In the genomic region with DNA sequence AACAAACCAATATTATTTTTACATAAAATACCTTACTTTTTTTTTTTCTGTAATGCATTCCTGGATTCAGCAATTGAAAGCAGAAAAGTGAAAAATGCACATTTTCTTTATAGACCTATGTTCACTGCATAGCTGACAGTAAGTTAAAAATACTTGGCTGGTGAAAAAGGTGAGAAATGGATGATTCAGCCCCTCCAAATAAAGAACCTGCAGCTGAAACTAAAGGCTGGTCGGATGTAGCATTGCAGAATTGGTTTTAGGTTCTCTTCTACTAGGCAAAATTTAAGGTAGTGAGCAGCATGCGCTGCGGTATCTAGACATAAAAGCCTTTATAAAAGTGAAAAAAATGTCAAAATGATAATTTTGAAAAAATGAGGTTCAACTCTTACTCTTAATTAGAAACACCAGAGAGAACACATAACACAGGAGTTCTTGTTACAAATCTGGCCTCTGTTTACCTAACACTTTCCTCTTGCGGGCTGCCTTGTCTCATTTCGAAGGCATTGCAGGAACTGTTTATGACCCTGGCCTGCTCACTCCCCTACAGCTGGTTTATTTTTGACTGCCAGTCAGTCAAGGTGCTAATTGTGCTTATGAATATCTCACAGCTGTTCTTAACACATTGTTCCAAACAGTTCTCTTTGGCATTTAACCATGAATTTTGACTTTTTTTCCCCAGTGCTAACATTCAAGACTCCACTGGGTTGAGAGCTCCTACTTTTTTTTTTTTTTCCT, we compare ENCODE assay signal across 28 cellular contexts.
DNase-seq lines count a peak whose midpoint lies in the region; ATAC-seq, FAIRE-seq and TF ChIP-seq lines count a peak whose summit lies in the region.
"Had no signal": no experiment of that assay in that cellular context is flagged by ENCODE, and none has a peak within 500 bp of the region (broad histone marks: within the 10 kb centered on the region; RNA-seq: fewer than 3 reads in every experiment).

No MANE protein-coding gene starts in this region.

- no peaks in the 10 kb centered on the region for H3K4me1 ChIP-seq in K562 (replicated peaks in 1 of 2; ENCODE audit: control insufficient read depth in 2 of 2, insufficient read depth in 2 of 2, low read length in 2 of 2)

- H3K27me3 ChIP-seq in K562 (ENCODE audit: control insufficient read depth in 2 of 2, insufficient read depth in 2 of 2, low read length in 2 of 2), result no peaks in the 10 kb centered on the region
- H3K27me3 ChIP-seq: upper lobe of left lung had no signal

- no peak for TF ChIP-seq RAD21 in K562 (CRISPR knock-in tag; conservative IDR thresholded peaks at IDR 0.05 in 1 of 2, IDR thresholded peaks at IDR 0.05 in 1 of 2)

- WGBS in K562 (ENCODE audit: insufficient coverage, low coverage, missing lambda C conversion rate), result 41% methylated on average over 5 of the region's 5 CpGs

- H3K27ac ChIP-seq in K562 (ENCODE audit: extremely low read depth, low read depth, low read length), result no peak overlapping the region
- H3K27ac ChIP-seq: RWPE1, upper lobe of left lung had no signal

- no peaks in the 10 kb centered on the region for H3K9me1 ChIP-seq in K562 (ENCODE audit: control insufficient read depth, insufficient read depth, low read length)

- CTCF ChIA-PET in K562 (lab: Yijun Ruan, JAX; ENCODE audit: low intra/inter-chr PET ratio), result no interaction called here

- peak; percentile 47 for DNase-seq in NK-92 treated with Interleukin-12 subunit alpha and Interleukin-12 subunit beta, amount 100 ng/mL, for 24 hours (lab: John Stamatoyannopoulos, UW)
- DNase-seq in NK-92 (lab: John Stamatoyannopoulos, UW; ENCODE audit: unreplicated experiment) (no peak), K562 (ENCODE audit: extremely low read depth in 1 of 4, low spot score in 3 of 4) (no peak), left kidney (ENCODE audit: low read depth, low spot score) (peak; percentile 62), superior temporal gyrus (ENCODE audit: extremely low spot score) (peak; percentile 66)
- DNase-seq in stimulated activated CD4-positive, alpha-beta T cell treated with anti-CD3 and anti-CD28 coated beads, Interleukin-2, amount 100 ng/mL, for 24 hours, result no peak
- no peak for DNase-seq in stimulated activated CD8-positive, alpha-beta memory T cell treated with anti-CD3 and anti-CD28 coated beads, Interleukin-4, amount 100 ng/mL, for 48 hours
- DNase-seq: 8988T; activated CD4-positive, CD25-positive, alpha-beta regulatory T cell; activated CD8-positive, alpha-beta T cell treated with anti-CD3 and anti-CD28 coated beads for 36 hours; activated naive CD4-positive, alpha-beta T cell treated with anti-CD3 and anti-CD28 coated beads, Interleukin-2, amount 10 ng/mL, durations not matched to agents 7 days and 5 days; activated T-cell treated with anti-CD3 and anti-CD28 coated beads, Interleukin-2, amount 50 U/mL, for 24 hours; AML-193; cerebellar nuclear complex; DMS79 treated with DMSO at 0.1 percent for 48 hours; effector CD8-positive, alpha-beta T cell; mucosa of descending colon; MV-4-11; NCI-H187 treated with DMSO at 0.1 percent for 48 hours; retina; upper lobe of left lung had no signal

- FAIRE-seq in K562 (lab: Jason Lieb, UNC), result peak; percentile 44
- FAIRE-seq: GM12892, GM19239 had no signal

- intact Hi-C loops in K562 (cut with micrococcal nuclease), result no loop called here

- TF ChIP-seq POLR2A in K562 (conservative IDR thresholded peaks at IDR 0.05), result no peak

- no peaks in the 10 kb centered on the region for H4K20me1 ChIP-seq in K562 (replicated peaks; ENCODE audit: control insufficient read depth, insufficient read depth, low read length)

- in situ Hi-C loops in K562 (cut with MboI), result no loop called here

- no peak overlapping the region for H3K4me2 ChIP-seq in K562 (ENCODE audit: insufficient read depth, low read length)
- H3K4me2 ChIP-seq: GM23338 had no signal

- BruUV-seq in K562 (replicated peaks; lab: Mats Ljungman, UMichigan), result no TSS peak

- no peak for TF ChIP-seq EP300 in K562 (IDR thresholded peaks at IDR 0.05; ENCODE audit: low read length)

- no peaks in the 10 kb centered on the region for H3K9me3 ChIP-seq in K562 (replicated peaks; ENCODE audit: control insufficient read depth, insufficient read depth, low read depth, low read length)
- H3K9me3 ChIP-seq: mucosa of descending colon, upper lobe of left lung had no signal

- ATAC-seq in K562, result no peak
- no peak for ATAC-seq in activated CD4-positive, CD25-positive, alpha-beta regulatory T cell treated with anti-CD3 and anti-CD28 coated beads, Interleukin-2, amount 50 U/mL, for 24 hours
- ATAC-seq: activated CD8-positive, alpha-beta T cell treated with anti-CD3 and anti-CD28 coated beads for 36 hours; esophagus mucosa; GM23338; left lobe of liver; mucosa of descending colon had no signal

- H3K36me3 ChIP-seq in K562 (ENCODE audit: control insufficient read depth, insufficient read depth, low read length), result no peaks in the 10 kb centered on the region
- H3K36me3 ChIP-seq: upper lobe of left lung had no signal

- POLR2A ChIA-PET in K562 (lab: Yijun Ruan, JAX), result no interaction called here

- no peaks in the 10 kb centered on the region for H3K79me2 ChIP-seq in K562 (ENCODE audit: control insufficient read depth, insufficient read depth, low read length)

- H2AFZ ChIP-seq in K562 (ENCODE audit: low read depth, low read length), result no peak overlapping the region
- H2AFZ ChIP-seq: GM23338 had no signal

- no peak for TF ChIP-seq CTCF in K562 (IDR thresholded peaks at IDR 0.05 in 2 of 3, conservative IDR thresholded peaks at IDR 0.05 in 1 of 3; ENCODE audit: insufficient read depth in 2 of 3, low read depth in 1 of 3, low read length in 3 of 3)

- no peak overlapping the region for H3K4me3 ChIP-seq in K562
- H3K4me3 ChIP-seq: GM23338, mucosa of descending colon, upper lobe of left lung had no signal

- no peak overlapping the region for H3K9ac ChIP-seq in K562 (ENCODE audit: insufficient read depth in 1 of 2, low read depth in 2 of 2, low read length in 2 of 2)

TF ChIP-seq in K562, 482 proteins besides CTCF, POLR2A, EP300 and RAD21:
- TF ChIP-seq RCOR1 (IDR thresholded peaks at IDR 0.05; ENCODE audit: borderline replicate concordance in 1 of 2, low read depth in 2 of 2, low read length in 2 of 2) (peak in 1 of 2 experiments; percentile 44; a peak in 1 of 4 replicates), CBFA2T3 (IDR thresholded peaks at IDR 0.05) (0 out of 2 replicates have a peak, but pooled peaks have one; percentile 10), PHF21A (IDR thresholded peaks at IDR 0.05; ENCODE audit: borderline replicate concordance, low read depth) (no peak), DACH1 (IDR thresholded peaks at IDR 0.05; ENCODE audit: partially characterized antibody) (peak; percentile 11)

Comparison
In these comparisons a context has a peak if more than half of its experiments do, and no peak if none do; other contexts are left out.
1. DNase-seq: peak in NK-92 treated with Interleukin-12 subunit alpha and Interleukin-12 subunit beta, amount 100 ng/mL, for 24 hours (single experiment), left kidney (single experiment) and superior temporal gyrus (single experiment); none in NK-92 (single experiment), K562 (0 of 4), stimulated activated CD4-positive, alpha-beta T cell treated with anti-CD3 and anti-CD28 coated beads, Interleukin-2, amount 100 ng/mL, for 24 hours (0 of 2) and stimulated activated CD8-positive, alpha-beta memory T cell treated with anti-CD3 and anti-CD28 coated beads, Interleukin-4, amount 100 ng/mL, for 48 hours (single experiment).